Comparison of ENCODE assay signal across 1 cellular context in the genomic region with DNA sequence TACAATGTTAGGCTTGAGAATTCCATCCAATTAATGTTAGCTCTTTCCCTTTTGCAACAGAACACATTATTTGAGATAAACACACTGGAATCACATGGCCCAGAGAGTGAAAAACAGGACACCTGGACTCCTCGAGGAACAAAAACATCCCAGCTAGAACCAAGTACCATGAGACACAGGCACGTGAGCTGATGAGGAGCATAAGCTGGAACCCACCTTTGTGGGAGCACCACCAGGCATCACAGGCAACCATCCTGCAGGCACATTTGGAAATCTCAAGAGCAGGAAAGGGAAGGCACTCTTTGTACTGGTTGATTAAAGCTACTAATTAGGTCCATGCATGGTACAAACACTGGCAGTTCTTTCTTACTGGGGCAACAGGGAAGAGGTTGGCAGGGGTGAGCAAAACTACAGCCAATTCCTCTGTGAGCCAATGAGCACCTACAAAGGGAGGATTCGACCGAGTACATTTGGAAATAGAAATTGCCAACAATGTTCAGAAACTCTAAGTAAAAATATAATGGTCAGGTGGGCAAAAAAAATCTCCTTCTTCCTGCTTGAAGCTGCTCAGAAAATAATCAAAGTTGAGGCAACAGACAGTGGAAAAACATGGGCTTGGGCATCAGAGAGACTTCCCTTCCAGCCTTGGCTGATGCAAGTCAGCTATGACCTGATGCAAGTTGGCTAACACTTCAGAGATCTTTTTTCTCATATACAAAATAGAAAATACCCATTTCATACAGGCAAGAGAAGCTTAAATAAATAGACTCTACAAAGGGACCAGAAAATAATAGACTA.
TF ChIP-seq lines count a peak whose summit lies in the region.

No MANE protein-coding gene starts in this region.

TF ChIP-seq in GM23338, 12 proteins besides CTCF, POLR2A, EP300 and RAD21 (continued from another document):
- TF ChIP-seq, protein P1, sequence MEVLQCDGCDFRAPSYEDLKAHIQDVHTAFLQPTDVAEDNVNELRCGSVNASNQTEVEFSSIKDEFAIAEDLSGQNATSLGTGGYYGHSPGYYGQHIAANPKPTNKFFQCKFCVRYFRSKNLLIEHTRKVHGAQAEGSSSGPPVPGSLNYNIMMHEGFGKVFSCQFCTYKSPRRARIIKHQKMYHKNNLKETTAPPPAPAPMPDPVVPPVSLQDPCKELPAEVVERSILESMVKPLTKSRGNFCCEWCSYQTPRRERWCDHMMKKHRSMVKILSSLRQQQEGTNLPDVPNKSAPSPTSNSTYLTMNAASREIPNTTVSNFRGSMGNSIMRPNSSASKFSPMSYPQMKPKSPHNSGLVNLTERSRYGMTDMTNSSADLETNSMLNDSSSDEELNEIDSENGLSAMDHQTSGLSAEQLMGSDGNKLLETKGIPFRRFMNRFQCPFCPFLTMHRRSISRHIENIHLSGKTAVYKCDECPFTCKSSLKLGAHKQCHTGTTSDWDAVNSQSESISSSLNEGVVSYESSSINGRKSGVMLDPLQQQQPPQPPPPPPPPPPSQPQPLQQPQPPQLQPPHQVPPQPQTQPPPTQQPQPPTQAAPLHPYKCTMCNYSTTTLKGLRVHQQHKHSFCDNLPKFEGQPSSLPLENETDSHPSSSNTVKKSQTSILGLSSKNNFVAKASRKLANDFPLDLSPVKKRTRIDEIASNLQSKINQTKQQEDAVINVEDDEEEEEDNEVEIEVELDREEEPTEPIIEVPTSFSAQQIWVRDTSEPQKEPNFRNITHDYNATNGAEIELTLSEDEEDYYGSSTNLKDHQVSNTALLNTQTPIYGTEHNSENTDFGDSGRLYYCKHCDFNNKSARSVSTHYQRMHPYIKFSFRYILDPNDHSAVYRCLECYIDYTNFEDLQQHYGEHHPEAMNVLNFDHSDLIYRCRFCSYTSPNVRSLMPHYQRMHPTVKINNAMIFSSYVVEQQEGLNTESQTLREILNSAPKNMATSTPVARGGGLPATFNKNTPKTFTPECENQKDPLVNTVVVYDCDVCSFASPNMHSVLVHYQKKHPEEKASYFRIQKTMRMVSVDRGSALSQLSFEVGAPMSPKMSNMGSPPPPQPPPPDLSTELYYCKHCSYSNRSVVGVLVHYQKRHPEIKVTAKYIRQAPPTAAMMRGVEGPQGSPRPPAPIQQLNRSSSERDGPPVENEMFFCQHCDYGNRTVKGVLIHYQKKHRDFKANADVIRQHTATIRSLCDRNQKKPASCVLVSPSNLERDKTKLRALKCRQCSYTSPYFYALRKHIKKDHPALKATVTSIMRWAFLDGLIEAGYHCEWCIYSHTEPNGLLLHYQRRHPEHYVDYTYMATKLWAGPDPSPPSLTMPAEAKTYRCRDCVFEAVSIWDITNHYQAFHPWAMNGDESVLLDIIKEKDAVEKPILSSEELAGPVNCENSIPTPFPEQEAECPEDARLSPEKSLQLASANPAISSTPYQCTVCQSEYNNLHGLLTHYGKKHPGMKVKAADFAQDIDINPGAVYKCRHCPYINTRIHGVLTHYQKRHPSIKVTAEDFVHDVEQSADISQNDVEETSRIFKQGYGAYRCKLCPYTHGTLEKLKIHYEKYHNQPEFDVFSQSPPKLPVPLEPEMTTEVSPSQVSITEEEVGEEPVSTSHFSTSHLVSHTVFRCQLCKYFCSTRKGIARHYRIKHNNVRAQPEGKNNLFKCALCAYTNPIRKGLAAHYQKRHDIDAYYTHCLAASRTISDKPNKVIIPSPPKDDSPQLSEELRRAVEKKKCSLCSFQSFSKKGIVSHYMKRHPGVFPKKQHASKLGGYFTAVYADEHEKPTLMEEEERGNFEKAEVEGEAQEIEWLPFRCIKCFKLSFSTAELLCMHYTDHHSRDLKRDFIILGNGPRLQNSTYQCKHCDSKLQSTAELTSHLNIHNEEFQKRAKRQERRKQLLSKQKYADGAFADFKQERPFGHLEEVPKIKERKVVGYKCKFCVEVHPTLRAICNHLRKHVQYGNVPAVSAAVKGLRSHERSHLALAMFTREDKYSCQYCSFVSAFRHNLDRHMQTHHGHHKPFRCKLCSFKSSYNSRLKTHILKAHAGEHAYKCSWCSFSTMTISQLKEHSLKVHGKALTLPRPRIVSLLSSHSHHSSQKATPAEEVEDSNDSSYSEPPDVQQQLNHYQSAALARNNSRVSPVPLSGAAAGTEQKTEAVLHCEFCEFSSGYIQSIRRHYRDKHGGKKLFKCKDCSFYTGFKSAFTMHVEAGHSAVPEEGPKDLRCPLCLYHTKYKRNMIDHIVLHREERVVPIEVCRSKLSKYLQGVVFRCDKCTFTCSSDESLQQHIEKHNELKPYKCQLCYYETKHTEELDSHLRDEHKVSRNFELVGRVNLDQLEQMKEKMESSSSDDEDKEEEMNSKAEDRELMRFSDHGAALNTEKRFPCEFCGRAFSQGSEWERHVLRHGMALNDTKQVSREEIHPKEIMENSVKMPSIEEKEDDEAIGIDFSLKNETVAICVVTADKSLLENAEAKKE (CRISPR knock-in tag; IDR thresholded peaks at IDR 0.05): no peak
- no peak for TF ChIP-seq STAT1 (IDR thresholded peaks at IDR 0.05; ENCODE audit: unreplicated experiment)
- no peak for TF ChIP-seq NANOG (IDR thresholded peaks at IDR 0.05; ENCODE audit: borderline replicate concordance)
- no peak for TF ChIP-seq ZNF114 (CRISPR knock-in tag; IDR thresholded peaks at IDR 0.05)
- TF ChIP-seq, protein P2, sequence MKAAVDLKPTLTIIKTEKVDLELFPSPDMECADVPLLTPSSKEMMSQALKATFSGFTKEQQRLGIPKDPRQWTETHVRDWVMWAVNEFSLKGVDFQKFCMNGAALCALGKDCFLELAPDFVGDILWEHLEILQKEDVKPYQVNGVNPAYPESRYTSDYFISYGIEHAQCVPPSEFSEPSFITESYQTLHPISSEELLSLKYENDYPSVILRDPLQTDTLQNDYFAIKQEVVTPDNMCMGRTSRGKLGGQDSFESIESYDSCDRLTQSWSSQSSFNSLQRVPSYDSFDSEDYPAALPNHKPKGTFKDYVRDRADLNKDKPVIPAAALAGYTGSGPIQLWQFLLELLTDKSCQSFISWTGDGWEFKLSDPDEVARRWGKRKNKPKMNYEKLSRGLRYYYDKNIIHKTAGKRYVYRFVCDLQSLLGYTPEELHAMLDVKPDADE (IDR thresholded peaks at IDR 0.05): no peak
- no peak for TF ChIP-seq EZH2 (IDR thresholded peaks at IDR 0.05; ENCODE audit: low read depth, unreplicated experiment)
- TF ChIP-seq ZNF331 (CRISPR knock-in tag; IDR thresholded peaks at IDR 0.05; ENCODE audit: low read depth): no peak
- no peak for TF ChIP-seq CREB1 (CRISPR knock-in tag; IDR thresholded peaks at IDR 0.05; ENCODE audit: low read depth)
- no peak for TF ChIP-seq EZH2phosphoT487 (IDR thresholded peaks at IDR 0.05; ENCODE audit: unreplicated experiment)
